ENCODE assay signal across 15 cellular contexts in the genomic region with DNA sequence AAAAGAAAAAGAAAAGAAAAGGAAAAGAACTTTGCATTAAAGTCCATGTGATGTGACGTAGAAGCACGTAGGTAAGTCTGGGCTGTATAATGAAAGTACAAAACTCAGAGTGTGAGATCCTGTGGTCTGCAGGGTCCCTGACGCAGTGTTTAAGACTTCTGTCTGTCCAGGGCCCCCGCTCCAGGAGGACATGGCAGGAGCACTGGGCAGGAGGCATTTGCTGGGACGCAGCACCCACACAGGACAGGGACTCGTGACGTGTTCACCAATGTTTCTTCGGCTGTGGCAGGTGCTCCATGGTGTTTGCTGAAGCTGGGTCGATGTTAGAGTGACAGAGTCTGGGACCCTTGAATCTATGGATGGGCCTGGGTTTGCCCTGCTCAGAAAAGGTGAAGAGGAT.
DNase-seq lines count a peak whose midpoint lies in the region; ATAC-seq and TF ChIP-seq lines count a peak whose summit lies in the region.
"Had no signal": no experiment of that assay in that cellular context is flagged by ENCODE, and none has a peak within 500 bp of the region (broad histone marks: within the 10 kb centered on the region; RNA-seq: fewer than 3 reads in every experiment).

No MANE protein-coding gene starts in this region.

- H3K27ac ChIP-seq in H9 (ENCODE audit: insufficient read length, low read depth, low read length) (no peak overlapping the region), coronary artery (no peak overlapping the region)
- H3K27ac ChIP-seq: A549, C4-2B had no signal

- intact Hi-C loops in posterior vena cava (cut with DNase I): no loop called here

- no peak overlapping the region for H3T11ph ChIP-seq in H9 (ENCODE audit: low read length)

- no peak for ATAC-seq in GM21737 (IDR thresholded peaks at IDR 0.05; ENCODE audit: unreplicated experiment)
- ATAC-seq: A549; CD8-positive, alpha-beta T cell had no signal

- no peak overlapping the region for H2BK15ac ChIP-seq in H9 (ENCODE audit: low read depth, low read length)

- H3K27ac Mint-ChIP-seq in H9: peak overlapping the region in 2 of 3 experiments; percentile 37 to 46; a peak in 3 of 7 replicates
- H3K27ac Mint-ChIP-seq: CD8-positive, alpha-beta T cell had no signal

- no peak overlapping the region for H3K4me3 ChIP-seq in coronary artery
- H3K4me3 ChIP-seq: A549, HAP-1 had no signal

- no peak overlapping the region for H3K23ac ChIP-seq in H9 (ENCODE audit: insufficient read length, low read depth, low read length)

- no peak overlapping the region for H4K8ac ChIP-seq in H9 (replicated peaks; ENCODE audit: insufficient read length, low read depth, low read length)

- no peak overlapping the region for H3K18ac ChIP-seq in H9 (ENCODE audit: insufficient read length, low read depth, low read length)

- WGBS in H9 (ENCODE audit: extremely low coverage, insufficient read length, low lambda C conversion rate): no CpG with 5 or more reads among the region's 9 CpGs

- no peak overlapping the region for H3K4ac ChIP-seq in H9 (ENCODE audit: low read depth, low read length)

- no peak overlapping the region for H3K56ac ChIP-seq in H9 (ENCODE audit: insufficient read length, low read depth, low read length)

- peaks cover 58 to 60% of the 10 kb centered on the region in 2 experiments for H3K4me1 Mint-ChIP-seq in H9

- H3K9me3 ChIP-seq in H9 (ENCODE audit: control insufficient read depth, low read depth, low read length): no peaks in the 10 kb centered on the region
- H3K9me3 ChIP-seq: A549, BE2C, HAP-1 had no signal

- no peak for DNase-seq in H9
- DNase-seq in coronary artery (ENCODE audit: low spot score): peak; percentile 45
- peak; percentile 12 for DNase-seq in mesenteric fat pad (ENCODE audit: low spot score)
- DNase-seq in posterior vena cava (ENCODE audit: low spot score): peak; percentile 25
- DNase-seq in GM19240 (ENCODE audit: insufficient read length, low spot score): no peak
- DNase-seq in stimulated activated naive CD4-positive, alpha-beta T cell (lab: John Stamatoyannopoulos, UW): no peak
- DNase-seq: BE2C; CD8-positive, alpha-beta T cell; COR-L47; DND-41; GDM1 had no signal

- no peak overlapping the region for H2BK5ac ChIP-seq in H9 (ENCODE audit: insufficient read length, low read length)

- H3K14ac ChIP-seq in H9 (ENCODE audit: insufficient read depth, low read length): no peak overlapping the region; the same call in 1 of the 2 replicates

- no peak overlapping the region for H3K9ac ChIP-seq in H9 (ENCODE audit: extremely low read depth, insufficient read length, low read length)

- H2BK12ac ChIP-seq in H9 (ENCODE audit: insufficient read length, low read depth, low read length): no peak overlapping the region

- H3K27me3 Mint-ChIP-seq in H9 (ENCODE audit: low read depth): peaks cover 5% of the 10 kb centered on the region

- no peak overlapping the region for H4K5ac ChIP-seq in H9 (ENCODE audit: insufficient read length, low read depth, low read length)

- no peaks in the 10 kb centered on the region for H3K79me2 ChIP-seq in H9 (ENCODE audit: insufficient read depth, low read length)

- H3K4me2 ChIP-seq in H9 (ENCODE audit: insufficient read depth, insufficient read length, low read length): no peak overlapping the region
- H3K4me2 ChIP-seq: A549 had no signal

- H4K91ac ChIP-seq in H9 (ENCODE audit: insufficient read length, low read depth, low read length): no peak overlapping the region

- no peak for TF ChIP-seq CTCF in H9 (conservative IDR thresholded peaks at IDR 0.05)
- TF ChIP-seq CTCF in coronary artery (IDR thresholded peaks at IDR 0.05): no peak

- no peaks in the 10 kb centered on the region for H3K79me1 ChIP-seq in H9 (ENCODE audit: insufficient read depth, low read depth, low read length, poor library complexity, severe bottlenecking)

- H3K36me3 Mint-ChIP-seq in H9 (ENCODE audit: insufficient read depth in 1 of 3, low read depth in 3 of 3): peaks cover 4 to 17% (median 5%) of the 10 kb centered on the region in 3 experiments; a peak in 6 of 7 replicates
- H3K36me3 Mint-ChIP-seq: CD8-positive, alpha-beta T cell had no signal

- peaks cover 8 to 16% of the 10 kb centered on the region in 2 experiments for H3K9me3 Mint-ChIP-seq in H9

- H4K20me1 ChIP-seq in H9 (ENCODE audit: control insufficient read depth, insufficient read depth, insufficient read length): no peaks in the 10 kb centered on the region

- H3K23me2 ChIP-seq in H9 (ENCODE audit: insufficient read length, low read depth, low read length, poor library complexity, severe bottlenecking): no peaks in the 10 kb centered on the region

- no peak overlapping the region for H2BK120ac ChIP-seq in H9 (ENCODE audit: low read depth, low read length, poor library complexity, severe bottlenecking)

- H2AK5ac ChIP-seq in H9 (ENCODE audit: insufficient read length, low read length): no peak overlapping the region

- H2AFZ ChIP-seq in H9 (ENCODE audit: low read length): no peak overlapping the region

- H2BK20ac ChIP-seq in H9 (ENCODE audit: low read depth, low read length, poor library complexity, severe bottlenecking): no peak overlapping the region

- H3K4me3 Mint-ChIP-seq in H9: no peak overlapping the region; a peak in 1 of 5 replicates
- H3K4me3 Mint-ChIP-seq: CD8-positive, alpha-beta T cell had no signal

- H3K27me3 ChIP-seq in H9 (ENCODE audit: insufficient read depth, low read length): no peaks in the 10 kb centered on the region; the same call in 1 of the 2 replicates

- peaks cover 12% of the 10 kb centered on the region; the same call in 1 of the 2 replicates for H3K4me1 ChIP-seq in H9 (ENCODE audit: insufficient read depth, low read length)
- H3K4me1 ChIP-seq: A549, BE2C had no signal

Comparison
In these comparisons a context has a peak if more than half of its experiments do, and no peak if none do; other contexts are left out.
1. DNase-seq: peak in coronary artery (single experiment), mesenteric fat pad (single experiment) and posterior vena cava (single experiment); none in H9 (single experiment), GM19240 (single experiment) and stimulated activated naive CD4-positive, alpha-beta T cell (0 of 6).